Comparison of ENCODE assay signal across 24 cellular contexts in the genomic region with DNA sequence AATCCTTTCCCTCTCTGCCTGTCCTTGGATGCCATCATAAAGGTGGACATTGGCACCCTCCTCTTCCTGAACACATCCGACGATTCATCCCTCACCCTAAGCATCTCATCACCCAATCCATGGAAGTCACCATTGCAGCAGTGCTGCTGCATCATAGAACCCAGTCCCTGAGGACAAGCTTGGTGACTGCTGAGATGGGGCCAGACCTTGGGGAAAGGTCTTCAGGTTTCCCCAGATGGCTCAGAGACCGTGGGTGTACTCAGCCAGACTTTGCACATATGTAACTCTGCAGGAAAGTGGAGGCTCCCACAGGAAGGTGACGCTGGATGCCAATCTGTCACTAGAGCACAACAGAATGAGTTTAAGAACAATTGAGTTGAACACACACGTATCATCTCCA.
DNase-seq lines count a peak whose midpoint lies in the region; FAIRE-seq and TF ChIP-seq lines count a peak whose summit lies in the region.
"Had no signal": no experiment of that assay in that cellular context is flagged by ENCODE, and none has a peak within 500 bp of the region (broad histone marks: within the 10 kb centered on the region; RNA-seq: fewer than 3 reads in every experiment).

No MANE protein-coding gene starts in this region.

- no peaks in the 10 kb centered on the region for H3K36me3 ChIP-seq in BLaER1 treated with 17β-estradiol and CSF1 and Interleukin-3, amounts not matched to agents 10 nM and 100 nM
- H3K36me3 ChIP-seq: HAP-1 had no signal

- DNase-seq in NCI-H524 treated with DMSO at 0.1 percent for 48 hours (lab: John Stamatoyannopoulos, UW) (peak; percentile 36), glutamatergic neuron (no peak), frontal cortex (ENCODE audit: low spot score in 2 of 2) (no peak), COLO668 (lab: John Stamatoyannopoulos, UW; ENCODE audit: unreplicated experiment) (no peak), G401 (ENCODE audit: low spot score) (no peak)
- no peak for DNase-seq in stimulated activated CD4-positive, alpha-beta T cell treated with anti-CD3 and anti-CD28 coated beads, Interleukin-2, amount 100 ng/mL, for 48 hours
- DNase-seq: 8988T; ACHN; AML-193; Calu3; CD4-positive, alpha-beta T cell; CD8-positive, alpha-beta memory T cell; COR-L47; DMS53; DMS79 treated with DMSO at 0.1 percent for 48 hours; GOT3; HFFc6 had no signal

- no peaks in the 10 kb centered on the region for H3K9me3 Mint-ChIP-seq in glutamatergic neuron (ENCODE audit: unreplicated experiment)
- H3K9me3 Mint-ChIP-seq: CD4-positive, alpha-beta T cell had no signal

- no peaks in the 10 kb centered on the region for H3K27me3 Mint-ChIP-seq in glutamatergic neuron (ENCODE audit: unreplicated experiment)
- H3K27me3 Mint-ChIP-seq: CD4-positive, alpha-beta T cell; CD8-positive, alpha-beta memory T cell had no signal

- peak overlapping the region in 3 of 11 experiments; percentile 62 to 83 (median 65); a peak in 5 of 22 replicates for H3K27ac ChIP-seq in BLaER1 treated with 17β-estradiol and CSF1 and Interleukin-3, amounts not matched to agents 10 nM and 100 nM
- H3K27ac ChIP-seq: A549 had no signal

- H3K36me3 Mint-ChIP-seq in glutamatergic neuron (ENCODE audit: unreplicated experiment): no peaks in the 10 kb centered on the region
- H3K36me3 Mint-ChIP-seq: CD14-positive monocyte; CD8-positive, alpha-beta memory T cell had no signal

- H3K4me1 Mint-ChIP-seq in glutamatergic neuron (ENCODE audit: low read depth, unreplicated experiment): peaks cover 10% of the 10 kb centered on the region
- H3K4me1 Mint-ChIP-seq: CD14-positive monocyte; CD8-positive, alpha-beta memory T cell had no signal

- TF ChIP-seq CTCF in glutamatergic neuron (IDR thresholded peaks at IDR 0.05; ENCODE audit: partially characterized antibody, unreplicated experiment): no peak

- no peaks in the 10 kb centered on the region for H3K27me3 ChIP-seq in BLaER1 treated with 17β-estradiol and CSF1 and Interleukin-3, amounts not matched to agents 10 nM and 100 nM

- H3K4me3 Mint-ChIP-seq in glutamatergic neuron (ENCODE audit: unreplicated experiment): peak overlapping the region; percentile 22
- H3K4me3 Mint-ChIP-seq: CD14-positive monocyte; CD4-positive, alpha-beta T cell; CD8-positive, alpha-beta memory T cell; HFFc6 had no signal

- no peaks in the 10 kb centered on the region for H4K20me1 ChIP-seq in BLaER1 treated with 17β-estradiol and CSF1 and Interleukin-3, amounts not matched to agents 10 nM and 100 nM

- H3K9ac ChIP-seq in BLaER1 treated with 17β-estradiol and CSF1 and Interleukin-3, amounts not matched to agents 10 nM and 100 nM: peak overlapping the region in 1 of 11 experiments; percentile 58; a peak in 1 of 22 replicates

- peak overlapping the region; percentile 36 for H3K27ac Mint-ChIP-seq in glutamatergic neuron (ENCODE audit: unreplicated experiment)
- H3K27ac Mint-ChIP-seq: CD14-positive monocyte; CD4-positive, alpha-beta T cell; CD8-positive, alpha-beta memory T cell; HFFc6 had no signal

- no peak for FAIRE-seq in frontal cortex (lab: Jason Lieb, UNC)
- FAIRE-seq: A549, G401.6, GM12892, H54 had no signal

- H3K4me2 ChIP-seq in BLaER1 treated with 17β-estradiol and CSF1 and Interleukin-3, amounts not matched to agents 10 nM and 100 nM: peak overlapping the region in 9 of 11 experiments; percentile 15 to 79 (median 63); a peak in 16 of 22 replicates
- H3K4me2 ChIP-seq: A549 had no signal

- in situ Hi-C loops in G401 (cut with HindIII; ENCODE audit: low sequenced_read_pairs): no loop called here

- peaks cover 0 to 22% (median 16%) of the 10 kb centered on the region in 10 experiments; a peak in 15 of 20 replicates for H3K4me1 ChIP-seq in BLaER1 treated with 17β-estradiol and CSF1 and Interleukin-3, amounts not matched to agents 10 nM and 100 nM
- H3K4me1 ChIP-seq: A549, HAP-1 had no signal

- peaks cover 0 to 8% (median 4%) of the 10 kb centered on the region in 11 experiments; a peak in 6 of 22 replicates for H3K9me3 ChIP-seq in BLaER1 treated with 17β-estradiol and CSF1 and Interleukin-3, amounts not matched to agents 10 nM and 100 nM (replicated peaks in 1 of 11)
- H3K9me3 ChIP-seq: A549, HAP-1 had no signal

- H3K4me3 ChIP-seq in BLaER1 treated with 17β-estradiol and CSF1 and Interleukin-3, amounts not matched to agents 10 nM and 100 nM: no peak overlapping the region
- H3K4me3 ChIP-seq: A549, HAP-1 had no signal
